ENCODE assay signal across 4 cellular contexts in genomic region chr19:5406198-5406597, GRCh38. TPM values are rescaled to one million over a fixed set of nuclear protein-coding genes. Genes with fewer than 3 reads are reported as not detected.
"Had no signal": no experiment of that assay in that cellular context is flagged by ENCODE, and none has a peak within 500 bp of the region (broad histone marks: within the 10 kb centered on the region; RNA-seq: fewer than 3 reads in every experiment).

No MANE protein-coding gene starts in this region.

RNA-seq across cellular contexts. Expression of gene ZNRF4, which starts 49.0 kb away (rescaled TPM):
- total RNA-seq: LHCN-M2, M059J, MCF 10A, NCI-H460 had no signal
